ENCODE assay signal across 8 cellular contexts in the genomic region with DNA sequence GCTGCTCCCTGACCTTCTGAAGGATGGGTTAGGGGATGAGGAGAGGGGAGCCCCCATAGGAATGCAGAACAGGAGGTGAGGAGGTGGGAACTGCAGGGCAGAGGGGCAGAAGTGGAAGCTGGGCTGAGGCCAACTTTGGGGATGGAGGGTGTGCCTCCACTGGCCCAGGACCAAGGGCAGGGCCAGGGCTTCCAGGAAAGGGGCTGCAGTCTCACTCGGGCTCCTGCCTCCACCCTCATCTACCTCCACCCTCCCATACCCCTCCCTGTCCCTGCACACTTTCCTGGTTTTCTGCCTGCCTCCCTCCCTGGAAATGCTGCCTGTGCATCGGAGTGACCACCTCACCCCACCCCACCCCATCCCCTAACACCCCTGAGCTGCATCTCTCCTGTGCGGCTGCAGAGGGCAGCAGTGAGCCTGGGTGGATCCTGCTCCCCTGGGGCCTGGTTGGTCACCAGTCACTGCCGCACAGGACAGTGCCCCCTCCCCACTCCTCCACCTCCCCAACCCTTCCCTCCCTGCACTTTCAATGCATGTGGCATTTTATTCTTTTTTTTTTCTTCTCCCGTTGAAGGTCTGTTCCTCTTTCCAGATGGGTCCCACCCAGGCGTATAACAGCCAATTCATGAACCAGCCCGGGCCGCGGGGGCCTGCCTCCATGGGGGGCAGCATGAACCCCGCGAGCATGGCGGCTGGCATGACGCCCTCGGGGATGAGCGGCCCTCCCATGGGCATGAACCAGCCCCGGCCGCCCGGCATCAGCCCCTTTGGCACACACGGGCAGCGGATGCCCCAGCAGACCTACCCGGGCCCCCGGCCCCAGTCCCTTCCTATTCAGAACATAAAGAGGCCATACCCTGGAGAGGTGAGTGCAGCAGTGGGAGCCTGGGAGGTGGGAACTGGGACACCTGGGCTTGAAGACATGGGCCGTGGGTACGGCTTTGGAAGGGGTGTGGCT. TPM values are rescaled to one million over a fixed set of nuclear protein-coding genes. Genes with fewer than 3 reads are reported as not detected.
DNase-seq lines count a peak whose midpoint lies in the region; ATAC-seq and TF ChIP-seq lines count a peak whose summit lies in the region.

No MANE protein-coding gene starts in this region.

- DNase-seq in Calu3, result peak; percentile 22
- no peak for DNase-seq in LNCaP clone FGC (ENCODE audit: low read depth)
- peak; percentile 36 for DNase-seq in activated naive CD4-positive, alpha-beta T cell treated with anti-CD3 and anti-CD28 coated beads, Interleukin-2, amount 50 U/mL, for 16 hours
- peak; percentile 5 for DNase-seq in iPS DF 19.7 (ENCODE audit: low read depth, low spot score)
- peak in 13 of 49 donors; percentile 32 to 57 (median 45) for DNase-seq in substantia nigra (lab: John Stamatoyannopoulos, UW)
- DNase-seq in NCI-H146 (lab: John Stamatoyannopoulos, UW), result no peak
- no peak for DNase-seq in MG63

- H3K27me3 ChIP-seq in MG63, result no peaks in the 10 kb centered on the region

- no peak for ATAC-seq in HG02852 (IDR thresholded peaks at IDR 0.05; ENCODE audit: unreplicated experiment)

- no peak overlapping the region for H3K27ac Mint-ChIP-seq in Calu3 (ENCODE audit: unreplicated experiment)

- H3K27me3 Mint-ChIP-seq in Calu3 (ENCODE audit: unreplicated experiment), result no peaks in the 10 kb centered on the region

- peak overlapping the region; percentile 64 for H3K27ac ChIP-seq in substantia nigra (ENCODE audit: low read depth, low read length, poor library complexity, severe bottlenecking)

- peaks cover 12% of the 10 kb centered on the region for H3K36me3 Mint-ChIP-seq in Calu3 (ENCODE audit: insufficient read depth, unreplicated experiment)

- BruUV-seq in Calu3 (replicated peaks; lab: Mats Ljungman, UMichigan), result no TSS peak

- H3K9me3 Mint-ChIP-seq in Calu3 (ENCODE audit: low read depth, unreplicated experiment), result no peaks in the 10 kb centered on the region

- H3K4me3 ChIP-seq in LNCaP clone FGC (ENCODE audit: low read depth, low read length) (no peak overlapping the region), MG63 (no peak overlapping the region)

- CTCF ChIA-PET in Calu3 (lab: Charles Lee), result interaction anchor here (0.5 to 1.0 kb wide), 5 partner anchors 9 to 1382 kb away, joined by 3 to 5 read pairs (median 4); no protein-coding TSS in a partner anchor

- intact Hi-C loops in Calu3 (cut with micrococcal nuclease; ENCODE audit: unreplicated experiment), result no loop called here

- TF ChIP-seq CTCF in Calu3 (IDR thresholded peaks at IDR 0.05; ENCODE audit: unreplicated experiment) (peak; percentile 71), LNCaP clone FGC (IDR thresholded peaks at IDR 0.05; ENCODE audit: control insufficient read depth, extremely low read depth, insufficient read depth) (peak; percentile 68)

- H3K9me3 ChIP-seq in MG63, result no peaks in the 10 kb centered on the region

- H3K4me1 Mint-ChIP-seq in Calu3 (ENCODE audit: low read depth, unreplicated experiment), result peaks cover 17% of the 10 kb centered on the region

- H3K36me3 ChIP-seq in MG63, result peaks cover 91% of the 10 kb centered on the region

- H3K4me3 Mint-ChIP-seq in Calu3 (ENCODE audit: low read depth, unreplicated experiment), result no peak overlapping the region

RNA-seq across cellular contexts. Expression of a gene that starts 54.2 kb away (rescaled TPM):
- total RNA-seq in Calu3 (2022), result 77.2 and 86.2 TPM in 2 replicates
- total RNA-seq in MG63 (2014; rRNA removed; shearing (Covaris generic); ENCODE audit: low replicate concordance), result 42.3 and 53.5 TPM in 2 replicates

Comparison
In these comparisons a context has a peak if more than half of its experiments do, and no peak if none do; other contexts are left out.
1. DNase-seq: peak in Calu3 (single experiment), activated naive CD4-positive, alpha-beta T cell treated with anti-CD3 and anti-CD28 coated beads, Interleukin-2, amount 50 U/mL, for 16 hours (single experiment) and iPS DF 19.7 (single experiment); none in LNCaP clone FGC (single experiment), NCI-H146 (single experiment) and MG63 (single experiment).